In the genomic region with DNA sequence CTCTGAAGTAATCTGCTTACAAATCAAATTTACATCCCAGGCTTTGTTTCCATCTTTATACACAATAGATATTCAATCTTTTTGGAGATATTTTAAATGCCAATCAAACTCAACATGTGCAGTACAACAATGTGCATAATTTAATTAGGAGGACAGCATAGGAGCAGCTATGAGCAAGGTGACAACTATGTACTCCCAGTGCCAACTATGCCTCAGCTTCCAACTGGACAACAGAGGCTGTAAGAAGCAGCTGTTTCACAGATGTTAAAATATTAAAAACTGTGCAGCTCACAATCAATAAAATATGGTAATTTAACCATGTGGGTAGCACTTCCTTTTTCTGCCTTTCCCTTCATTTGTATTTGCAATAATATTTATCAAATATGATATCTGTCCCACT, we compare ENCODE assay signal across 21 cellular contexts.
DNase-seq lines count a peak whose midpoint lies in the region; ATAC-seq and TF ChIP-seq lines count a peak whose summit lies in the region.
"Had no signal": no experiment of that assay in that cellular context is flagged by ENCODE, and none has a peak within 500 bp of the region (broad histone marks: within the 10 kb centered on the region; RNA-seq: fewer than 3 reads in every experiment).

No MANE protein-coding gene starts in this region.

- H3K27ac ChIP-seq in brain microvascular endothelial cell = no peak overlapping the region
- H3K27ac ChIP-seq: dorsolateral prefrontal cortex had no signal

- no peaks in the 10 kb centered on the region for H3K27me3 ChIP-seq in brain microvascular endothelial cell (replicated peaks)
- H3K27me3 ChIP-seq: dorsolateral prefrontal cortex had no signal

- DNase-seq in AG09319 (ENCODE audit: extremely low read depth, low read depth) (peak; percentile 62), HCEC 1CT (peak; percentile 88), brain microvascular endothelial cell (peak; percentile 23), foreskin fibroblast (peak; percentile 70 to 78), superior temporal gyrus (ENCODE audit: extremely low spot score) (no peak)
- DNase-seq: activated CD4-positive, alpha-beta T cell treated with anti-CD3 and anti-CD28 coated beads, Interleukin-2, amount 10 ng/mL, durations not matched to agents 24 days and 14 days; activated CD8-positive, alpha-beta memory T cell treated with anti-CD3 and anti-CD28 coated beads, Interleukin-2, amount 50 U/mL, for 48 hours; caudate nucleus; COR-L47; DND-41; dorsolateral prefrontal cortex; left colon; NCI-H2171 treated with DMSO at 0.1 percent for 48 hours; NCI-H69; SIG-M5; stimulated activated CD4-positive, alpha-beta T cell treated with anti-CD3 and anti-CD28 coated beads, Interleukin-2, amount 100 ng/mL, for 24 hours; stimulated activated naive B cell treated with anti-CD40 and anti-IgM and Interleukin-4, amounts not matched to agents 10 μg/mL and 1 μg/mL and 100 μg/mL, for 72 hours; T-helper 1 cell had no signal

- no peak overlapping the region for H3K4me3 ChIP-seq in brain microvascular endothelial cell (ENCODE audit: low read depth, low read length)
- H3K4me3 ChIP-seq in foreskin fibroblast (ENCODE audit: low read depth in 1 of 2, low read length in 2 of 2) = no peak overlapping the region
- H3K4me3 ChIP-seq: dorsolateral prefrontal cortex had no signal

- in situ Hi-C loops in brain microvascular endothelial cell (cut with HindIII; ENCODE audit: low pct_ligation_motif_present, low sequenced_read_pairs) = no loop called here

- H3K36me3 ChIP-seq in brain microvascular endothelial cell (replicated peaks) = no peaks in the 10 kb centered on the region

- no peak for ATAC-seq in HG03460 (IDR thresholded peaks at IDR 0.05; ENCODE audit: unreplicated experiment)
- no peak for ATAC-seq in GM19328 (IDR thresholded peaks at IDR 0.05; ENCODE audit: unreplicated experiment)
- no peak for ATAC-seq in GM21737 (IDR thresholded peaks at IDR 0.05; ENCODE audit: unreplicated experiment)
- ATAC-seq: left colon; stimulated activated naive B cell treated with anti-CD40 and anti-IgM and Interleukin-4, amounts not matched to agents 10 μg/mL and 1 μg/mL and 100 μg/mL, for 72 hours had no signal

- TF ChIP-seq CTCF in AG09319 (IDR thresholded peaks at IDR 0.05; ENCODE audit: low read depth, low read length) = no peak
- no peak for TF ChIP-seq CTCF in brain microvascular endothelial cell (IDR thresholded peaks at IDR 0.05; ENCODE audit: low read depth, low read length, missing control alignments)
- no peak for TF ChIP-seq CTCF in foreskin fibroblast (IDR thresholded peaks at IDR 0.05; ENCODE audit: low read depth, low read length)
